ENCODE assay signal across 9 cellular contexts in genomic region chr20:53870426-53871199, GRCh38.
A peak's percentile ranks its signal among the peaks of the same experiment; 100 is the strongest.
DNase-seq lines count a peak whose midpoint lies in the region; ATAC-seq and TF ChIP-seq lines count a peak whose summit lies in the region.
"Had no signal": no experiment of that assay in that cellular context is flagged by ENCODE, and none has a peak within 500 bp of the region (broad histone marks: within the 10 kb centered on the region; RNA-seq: fewer than 3 reads in every experiment).

No MANE protein-coding gene starts in this region.

- H3K4me1 Mint-ChIP-seq in CD8-positive, alpha-beta memory T cell, result peaks cover 69 to 86% (median 83%) of the 10 kb centered on the region in 3 donors
- H3K4me1 Mint-ChIP-seq in activated naive CD8-positive, alpha-beta T cell treated with anti-CD3 and anti-CD28 coated beads, Interleukin-2, amount 50 U/mL, for 24 hours, result peaks cover 72% of the 10 kb centered on the region
- peaks cover 52% of the 10 kb centered on the region for H3K4me1 Mint-ChIP-seq in neural progenitor cell

- H3K27me3 ChIP-seq in CD8-positive, alpha-beta memory T cell (ENCODE audit: insufficient read depth, low read length, poor library complexity, severe bottlenecking), result no peaks in the 10 kb centered on the region
- H3K27me3 ChIP-seq in HUES48 (ENCODE audit: control insufficient read depth, insufficient read depth, low read length) (no peaks in the 10 kb centered on the region), neural progenitor cell (no peaks in the 10 kb centered on the region), brain microvascular endothelial cell (replicated peaks) (no peaks in the 10 kb centered on the region), SJCRH30 (no peaks in the 10 kb centered on the region)

- H3K4me1 ChIP-seq in CD8-positive, alpha-beta memory T cell (ENCODE audit: insufficient read depth, low read length), result peaks cover 76% of the 10 kb centered on the region
- peaks cover 68% of the 10 kb centered on the region for H3K4me1 ChIP-seq in HUES48 (ENCODE audit: control insufficient read depth, insufficient read depth, low read length)
- H3K4me1 ChIP-seq in neural progenitor cell, result peaks cover 67% of the 10 kb centered on the region
- peaks cover 41% of the 10 kb centered on the region for H3K4me1 ChIP-seq in SJCRH30

- peak overlapping the region in 7 of 8 donors; percentile 38 to 95 (median 92) for H3K27ac Mint-ChIP-seq in CD8-positive, alpha-beta memory T cell
- peak overlapping the region; percentile 76 for H3K27ac Mint-ChIP-seq in activated naive CD8-positive, alpha-beta T cell treated with anti-CD3 and anti-CD28 coated beads, Interleukin-2, amount 50 U/mL, for 24 hours
- H3K27ac Mint-ChIP-seq in neural progenitor cell, result no peak overlapping the region

- no peaks in the 10 kb centered on the region for H3K36me3 ChIP-seq in CD8-positive, alpha-beta memory T cell (ENCODE audit: insufficient read depth, low read length)
- H3K36me3 ChIP-seq in HUES48 (ENCODE audit: control insufficient read depth, insufficient read depth, low read length) (no peaks in the 10 kb centered on the region), neural progenitor cell (no peaks in the 10 kb centered on the region), brain microvascular endothelial cell (replicated peaks) (no peaks in the 10 kb centered on the region), SJCRH30 (no peaks in the 10 kb centered on the region)

- POLR2A ChIA-PET in CD8-positive, alpha-beta memory T cell (lab: Charles Lee), result interaction anchor here (0.6 kb wide), 1 partner anchor 14 kb away, joined by 3 read pairs; no protein-coding TSS in a partner anchor

- H4K20me1 ChIP-seq in neural progenitor cell (ENCODE audit: low read depth), result no peaks in the 10 kb centered on the region

- H3F3A ChIP-seq in neural progenitor cell (ENCODE audit: low read depth), result peaks cover 49% of the 10 kb centered on the region

- no peak for DNase-seq in CD8-positive, alpha-beta memory T cell
- DNase-seq in activated naive CD8-positive, alpha-beta T cell treated with anti-CD3 and anti-CD28 coated beads, Interleukin-2, amount 50 U/mL, for 24 hours, result no peak
- DNase-seq in neural progenitor cell (ENCODE audit: low spot score) (no peak), cortex of kidney (lab: John Stamatoyannopoulos, UW) (no peak), brain microvascular endothelial cell (no peak), activated gamma-delta T cell (lab: John Stamatoyannopoulos, UW) (no peak), SJCRH30 (no peak)

- H2AFZ ChIP-seq in neural progenitor cell (replicated peaks), result no peak overlapping the region

- H3K4me3 ChIP-seq in CD8-positive, alpha-beta memory T cell (ENCODE audit: low read length), result no peak overlapping the region
- H3K4me3 ChIP-seq in HUES48 (ENCODE audit: low read depth, low read length) (no peak overlapping the region), neural progenitor cell (no peak overlapping the region), brain microvascular endothelial cell (ENCODE audit: low read depth, low read length) (no peak overlapping the region), SJCRH30 (no peak overlapping the region)

- in situ Hi-C loops in brain microvascular endothelial cell (cut with HindIII; ENCODE audit: low pct_ligation_motif_present, low sequenced_read_pairs), result no loop called here

- peaks cover 0 to 4% of the 10 kb centered on the region in 2 donors for H3K27me3 Mint-ChIP-seq in CD8-positive, alpha-beta memory T cell
- H3K27me3 Mint-ChIP-seq in activated naive CD8-positive, alpha-beta T cell treated with anti-CD3 and anti-CD28 coated beads, Interleukin-2, amount 50 U/mL, for 24 hours, result no peaks in the 10 kb centered on the region
- peaks cover 2% of the 10 kb centered on the region for H3K27me3 Mint-ChIP-seq in neural progenitor cell (ENCODE audit: insufficient read depth, low read depth)
- H3K27me3 Mint-ChIP-seq: dendritic cell treated with granulocyte-macrophage colony-stimulating factor and Interleukin-4, amounts not matched to agents 40 ng/mL and 50 ng/mL, for 4 days had no signal

- CTCF ChIA-PET in CD8-positive, alpha-beta memory T cell (lab: Charles Lee), result interaction anchor here (0.9 to 1.9 kb wide), 9 partner anchors 24 to 291 kb away, joined by 3 to 6 read pairs (median 3); no protein-coding TSS in a partner anchor

- H3K9ac ChIP-seq in HUES48 (ENCODE audit: low read depth, low read length) (no peak overlapping the region; the same call in 1 of the 2 replicates), neural progenitor cell (no peak overlapping the region)

- peaks cover 0 to 2% (median 0%) of the 10 kb centered on the region in 5 donors for H3K9me3 Mint-ChIP-seq in CD8-positive, alpha-beta memory T cell
- no peaks in the 10 kb centered on the region for H3K9me3 Mint-ChIP-seq in activated naive CD8-positive, alpha-beta T cell treated with anti-CD3 and anti-CD28 coated beads, Interleukin-2, amount 50 U/mL, for 24 hours
- no peaks in the 10 kb centered on the region for H3K9me3 Mint-ChIP-seq in neural progenitor cell

- H3K27ac ChIP-seq in CD8-positive, alpha-beta memory T cell (ENCODE audit: low read depth, low read length), result no peak overlapping the region
- H3K27ac ChIP-seq in HUES48 (ENCODE audit: low read depth, low read length) (peak overlapping the region; percentile 76), neural progenitor cell (peak overlapping the region; percentile 49), brain microvascular endothelial cell (no peak overlapping the region), SJCRH30 (no peak overlapping the region)

- no peaks in the 10 kb centered on the region for H3K79me2 ChIP-seq in neural progenitor cell (ENCODE audit: low read depth)

- no peak for TF ChIP-seq CTCF in neural progenitor cell (IDR thresholded peaks at IDR 0.05)
- TF ChIP-seq CTCF in brain microvascular endothelial cell (IDR thresholded peaks at IDR 0.05; ENCODE audit: low read depth, low read length, missing control alignments), result no peak

- no peak overlapping the region for H3K4me2 ChIP-seq in neural progenitor cell

- no peaks in the 10 kb centered on the region for H3K9me3 ChIP-seq in CD8-positive, alpha-beta memory T cell (ENCODE audit: low read length)
- H3K9me3 ChIP-seq in HUES48 (ENCODE audit: control insufficient read depth, insufficient read depth, low read length) (no peaks in the 10 kb centered on the region), neural progenitor cell (ENCODE audit: low read depth) (no peaks in the 10 kb centered on the region), SJCRH30 (replicated peaks) (no peaks in the 10 kb centered on the region)

- no peaks in the 10 kb centered on the region for H3K36me3 Mint-ChIP-seq in CD8-positive, alpha-beta memory T cell
- H3K36me3 Mint-ChIP-seq in activated naive CD8-positive, alpha-beta T cell treated with anti-CD3 and anti-CD28 coated beads, Interleukin-2, amount 50 U/mL, for 24 hours (ENCODE audit: low read depth), result no peaks in the 10 kb centered on the region
- no peaks in the 10 kb centered on the region for H3K36me3 Mint-ChIP-seq in neural progenitor cell

- no peak for ATAC-seq in activated naive CD8-positive, alpha-beta T cell treated with anti-CD3 and anti-CD28 coated beads, Interleukin-2, amount 50 U/mL, for 24 hours

- no peak overlapping the region for H3K4me3 Mint-ChIP-seq in CD8-positive, alpha-beta memory T cell
- H3K4me3 Mint-ChIP-seq in activated naive CD8-positive, alpha-beta T cell treated with anti-CD3 and anti-CD28 coated beads, Interleukin-2, amount 50 U/mL, for 24 hours, result peak overlapping the region; percentile 20
- H3K4me3 Mint-ChIP-seq in neural progenitor cell, result no peak overlapping the region
- H3K4me3 Mint-ChIP-seq: dendritic cell treated with granulocyte-macrophage colony-stimulating factor and Interleukin-4, amounts not matched to agents 40 ng/mL and 50 ng/mL, for 4 days had no signal

Comparison
In these comparisons a context has a peak if more than half of its experiments do, and no peak if none do; other contexts are left out.
1. H3K27ac ChIP-seq: peak in HUES48 (single experiment) and neural progenitor cell (single experiment); none in CD8-positive, alpha-beta memory T cell (single experiment), brain microvascular endothelial cell (single experiment) and SJCRH30 (single experiment).